ENCODE assay signal across 1 cellular context in the genomic region with DNA sequence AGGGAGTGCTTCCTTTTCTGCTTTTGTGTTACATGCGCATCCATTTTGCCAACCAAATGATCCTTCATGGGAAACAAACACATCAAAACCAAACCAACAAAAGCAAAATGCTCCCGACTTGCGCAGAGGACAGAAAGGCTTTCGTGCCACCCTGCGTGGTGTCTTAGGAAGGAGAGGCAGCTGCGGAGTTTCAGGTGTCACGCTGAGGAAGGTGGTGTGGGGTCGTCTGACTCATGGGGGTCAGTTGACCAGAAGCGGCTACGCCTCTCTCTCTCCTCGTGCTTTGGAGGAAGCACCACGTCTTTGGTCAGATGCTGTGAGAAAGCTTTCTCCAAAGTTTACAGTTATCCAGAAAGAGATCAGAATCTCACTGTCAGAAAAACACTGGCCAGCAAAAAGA.
TF ChIP-seq lines count a peak whose summit lies in the region.

No MANE protein-coding gene starts in this region.

TF ChIP-seq in endothelial cell of umbilical vein, 7 proteins besides CTCF, POLR2A, EP300 and RAD21:
- TF ChIP-seq, protein P1, sequence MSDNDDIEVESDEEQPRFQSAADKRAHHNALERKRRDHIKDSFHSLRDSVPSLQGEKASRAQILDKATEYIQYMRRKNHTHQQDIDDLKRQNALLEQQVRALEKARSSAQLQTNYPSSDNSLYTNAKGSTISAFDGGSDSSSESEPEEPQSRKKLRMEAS (IDR thresholded peaks at IDR 0.05; ENCODE audit: insufficient read depth, insufficient read length): peak; percentile 26
- TF ChIP-seq GATA2 (IDR thresholded peaks at IDR 0.05; ENCODE audit: insufficient read depth, insufficient read length, low read depth, low read length) (no peak), MYC (IDR thresholded peaks at IDR 0.05; ENCODE audit: low read depth, low read length) (peak; percentile 23), FOS (IDR thresholded peaks at IDR 0.05; ENCODE audit: borderline replicate concordance, insufficient read depth, low read length) (peak; percentile 38), POLR2AphosphoS5 (IDR thresholded peaks at IDR 0.05; ENCODE audit: insufficient read depth, low read depth, low read length) (peak; percentile 9), JUN (IDR thresholded peaks at IDR 0.05; ENCODE audit: borderline replicate concordance, insufficient read depth, insufficient read length, low read depth) (peak; percentile 37), EZH2 (IDR thresholded peaks at IDR 0.05; ENCODE audit: borderline replicate concordance, low read depth, low read length, severe bottlenecking) (no peak)
